Comparison of ENCODE assay signal across 23 cellular contexts in the genomic region with DNA sequence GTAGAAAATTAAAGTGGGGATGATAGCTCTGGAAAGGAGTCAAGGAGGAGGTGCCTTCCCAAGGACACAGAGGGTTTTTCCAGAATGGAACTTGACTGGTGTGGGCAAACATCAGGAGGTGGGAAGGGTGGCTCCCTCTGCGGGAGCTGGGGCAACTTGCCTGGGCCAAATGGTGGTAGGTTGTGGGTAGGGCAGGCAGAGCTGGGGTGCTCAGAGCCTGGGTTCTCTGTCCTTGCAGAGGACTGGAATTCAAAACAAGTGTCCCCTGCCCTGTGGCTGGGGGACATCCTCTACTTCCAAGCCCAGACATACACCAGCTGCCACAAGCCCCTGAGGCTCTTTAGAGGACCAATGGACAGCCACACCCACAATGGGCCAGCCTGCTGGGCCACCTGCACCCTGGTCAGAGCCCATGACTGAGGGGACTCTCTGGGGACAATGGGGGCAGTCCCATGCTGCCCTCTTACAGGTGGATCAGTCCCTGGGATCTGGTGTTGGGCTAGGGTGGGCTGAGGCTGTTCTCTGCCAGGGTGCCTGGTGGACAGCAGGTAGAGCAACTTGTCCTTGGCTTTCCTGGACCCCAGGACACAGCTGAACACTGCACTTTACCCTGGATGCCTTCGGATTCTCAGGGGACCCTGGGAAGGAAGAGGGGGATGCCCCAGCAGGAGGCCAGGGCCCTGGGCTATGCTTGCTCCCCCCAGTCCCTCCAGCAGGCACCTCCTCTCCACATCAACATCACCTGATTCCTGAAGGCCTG. TPM values are rescaled to one million over a fixed set of nuclear protein-coding genes. Genes with fewer than 3 reads are reported as not detected.
A peak's percentile ranks its signal among the peaks of the same experiment; 100 is the strongest.
DNase-seq lines count a peak whose midpoint lies in the region; ATAC-seq and TF ChIP-seq lines count a peak whose summit lies in the region.
"Had no signal": no experiment of that assay in that cellular context is flagged by ENCODE, and none has a peak within 500 bp of the region (broad histone marks: within the 10 kb centered on the region; RNA-seq: fewer than 3 reads in every experiment).

No MANE protein-coding gene starts in this region.

- TF ChIP-seq CTCF in natural killer cell (IDR thresholded peaks at IDR 0.05) (no peak), suprapubic skin (IDR thresholded peaks at IDR 0.05) (no peak), gastrocnemius medialis (IDR thresholded peaks at IDR 0.05 in 4 of 5, conservative IDR thresholded peaks at IDR 0.05 in 1 of 5) (no peak)

- no peaks in the 10 kb centered on the region for H3K9me3 Mint-ChIP-seq in natural killer cell
- H3K9me3 Mint-ChIP-seq: CD4-positive, alpha-beta memory T cell; IgD-negative memory B cell had no signal

- peak overlapping the region; percentile 34 for H3K27ac Mint-ChIP-seq in T-helper 17 cell
- no peak overlapping the region for H3K27ac Mint-ChIP-seq in natural killer cell

- no peak for TF ChIP-seq EP300 in suprapubic skin (IDR thresholded peaks at IDR 0.05)

- H3K9me3 ChIP-seq in BLaER1 (no peaks in the 10 kb centered on the region), T-helper 17 cell (ENCODE audit: control insufficient read depth, low read length, poor library complexity, severe bottlenecking) (no peaks in the 10 kb centered on the region), suprapubic skin (no peaks in the 10 kb centered on the region), gastrocnemius medialis (no peaks in the 10 kb centered on the region)
- H3K9me3 ChIP-seq: Caco-2, Peyer's patch had no signal

- H3K36me3 Mint-ChIP-seq in T-helper 17 cell (ENCODE audit: low read depth) = no peaks in the 10 kb centered on the region
- no peaks in the 10 kb centered on the region for H3K36me3 Mint-ChIP-seq in natural killer cell
- H3K36me3 Mint-ChIP-seq: CD4-positive, alpha-beta memory T cell; IgD-negative memory B cell had no signal

- TF ChIP-seq POLR2A in suprapubic skin (IDR thresholded peaks at IDR 0.05) (no peak), gastrocnemius medialis (IDR thresholded peaks at IDR 0.05) (no peak)

- intact Hi-C loops in natural killer cell (cut with micrococcal nuclease) (no loop called here), gastrocnemius medialis (cut with DNase I; ENCODE audit: low total_unique reads) (no loop called here)

- WGBS in suprapubic skin = 44% methylated on average over 2 of the region's 2 CpGs

- peaks cover 33% of the 10 kb centered on the region for H3K4me1 ChIP-seq in BLaER1
- no peaks in the 10 kb centered on the region for H3K4me1 ChIP-seq in suprapubic skin
- H3K4me1 ChIP-seq in gastrocnemius medialis = no peaks in the 10 kb centered on the region
- H3K4me1 ChIP-seq: Caco-2, Peyer's patch had no signal

- no peak overlapping the region for H3K4me3 ChIP-seq in BLaER1
- H3K4me3 ChIP-seq in suprapubic skin = no peak overlapping the region
- H3K4me3 ChIP-seq in gastrocnemius medialis = no peak overlapping the region
- H3K4me3 ChIP-seq: Peyer's patch had no signal

- H3K4me1 Mint-ChIP-seq in T-helper 17 cell (peaks cover 8% of the 10 kb centered on the region), natural killer cell (peaks cover 9 to 24% of the 10 kb centered on the region in 2 donors)

- H3K36me3 ChIP-seq in BLaER1 (no peaks in the 10 kb centered on the region), suprapubic skin (no peaks in the 10 kb centered on the region), gastrocnemius medialis (no peaks in the 10 kb centered on the region)
- H3K36me3 ChIP-seq: Peyer's patch had no signal

- no peak overlapping the region for H3K9ac ChIP-seq in BLaER1
- H3K9ac ChIP-seq: KMS-11 had no signal

- H3K27ac ChIP-seq in BLaER1 (peak overlapping the region; percentile 22; the same call in 1 of the 2 replicates), suprapubic skin (no peak overlapping the region), gastrocnemius medialis (no peak overlapping the region)
- H3K27ac ChIP-seq: HL-60, KMS-11, Peyer's patch had no signal

- ATAC-seq in T-helper 17 cell = no peak
- no peak for ATAC-seq in natural killer cell
- ATAC-seq in GM18502 (IDR thresholded peaks at IDR 0.05; ENCODE audit: poor library complexity, unreplicated experiment) = no peak
- ATAC-seq in gastrocnemius medialis = no peak
- ATAC-seq: HCT116 had no signal

- H3K27me3 ChIP-seq in BLaER1 (no peaks in the 10 kb centered on the region), suprapubic skin (no peaks in the 10 kb centered on the region), gastrocnemius medialis (no peaks in the 10 kb centered on the region)
- H3K27me3 ChIP-seq: Peyer's patch had no signal

- DNase-seq in T-helper 17 cell (no peak), natural killer cell (peak; percentile 14), suprapubic skin (ENCODE audit: low spot score in 2 of 2) (peak; percentile 35 to 58), OCI-M2 (lab: John Stamatoyannopoulos, UW; ENCODE audit: unreplicated experiment) (no peak), gastrocnemius medialis (no peak)
- DNase-seq: C1 segment of cervical spinal cord; CD4-positive, alpha-beta memory T cell; NCI-H1048; NCI-H187; NCI-H2081 treated with DMSO at 0.1 percent for 48 hours; NCI-H2171; NCI-H226; NCI-H510A; NCI-H69; SHP77 treated with DMSO at 0.1 percent for 48 hours had no signal

- H3K27me3 Mint-ChIP-seq in T-helper 17 cell (no peaks in the 10 kb centered on the region), natural killer cell (ENCODE audit: low read depth in 2 of 2) (peaks cover 22 to 40% of the 10 kb centered on the region in 2 donors)
- H3K27me3 Mint-ChIP-seq: CD4-positive, alpha-beta memory T cell had no signal

- in situ Hi-C loops in gastrocnemius medialis (cut with MboI; ENCODE audit: low sequenced_read_pairs in 4 of 4) = no loop called here

- no peaks in the 10 kb centered on the region for H4K20me1 ChIP-seq in BLaER1

- peak overlapping the region; percentile 59 for H3K4me2 ChIP-seq in BLaER1
- H3K4me2 ChIP-seq: KMS-11 had no signal

- H3K4me3 Mint-ChIP-seq in T-helper 17 cell (no peak overlapping the region), natural killer cell (no peak overlapping the region)
- H3K4me3 Mint-ChIP-seq: CD4-positive, alpha-beta memory T cell; IgD-negative memory B cell had no signal

RNA-seq across cellular contexts. Expression of gene CSPG4, which starts 38.6 kb away (rescaled TPM):
- total RNA-seq in T-helper 17 cell = under 1 TPM in 1 of 2 donors, not detected in 1; 0.08 TPM
- under 1 TPM; 0.05 to 0.09 (median 0.07) TPM for total RNA-seq in natural killer cell
- total RNA-seq in suprapubic skin = 10 to 100 TPM; 12.8 to 19.7 (median 14.0) TPM
- 100 to 1,000 TPM in 2 of 4 donors, 10 to 100 TPM in 2; 38.2 to 145 (median 88.5) TPM for total RNA-seq in gastrocnemius medialis
- total RNA-seq: CD4-positive, alpha-beta memory T cell had no signal

Comparison
In these comparisons a context has a peak if more than half of its experiments do, and no peak if none do; other contexts are left out.
1. DNase-seq: peak in natural killer cell (single experiment) and suprapubic skin (2 of 2); none in T-helper 17 cell (0 of 3), OCI-M2 (single experiment) and gastrocnemius medialis (0 of 2).
2. RNA of gene CSPG4, which starts 38.6 kb away (total RNA-seq): 38.2 to 145 TPM in gastrocnemius medialis and 12.8 to 19.7 TPM in suprapubic skin; 0.08 TPM in T-helper 17 cell and 0.05 to 0.09 TPM in natural killer cell; every median in the first group is over 10 times any median in the second.